Comparison of ENCODE assay signal across 18 cellular contexts in the genomic region with DNA sequence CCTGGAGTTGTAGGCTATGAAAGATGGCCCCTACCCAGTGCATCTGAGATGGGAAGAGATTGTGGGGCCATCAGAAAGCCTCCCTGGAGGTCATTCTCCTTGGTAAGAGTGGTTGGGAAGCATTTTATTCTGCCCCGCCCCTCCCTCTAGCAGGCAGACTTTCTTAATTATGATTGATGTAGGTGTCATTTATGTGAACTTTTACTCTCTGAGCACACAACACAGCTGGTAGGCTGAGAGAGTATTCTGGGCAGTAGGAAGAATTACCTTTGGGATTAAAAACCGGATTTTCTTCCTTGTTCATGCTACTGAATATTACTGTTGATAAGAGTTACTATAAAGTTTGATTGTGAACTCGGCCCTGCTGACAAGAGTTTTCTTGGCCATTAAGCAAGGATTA.
A peak's percentile ranks its signal among the peaks of the same experiment; 100 is the strongest.
DNase-seq lines count a peak whose midpoint lies in the region; ATAC-seq and FAIRE-seq lines count a peak whose summit lies in the region.
"Had no signal": no experiment of that assay in that cellular context is flagged by ENCODE, and none has a peak within 500 bp of the region (broad histone marks: within the 10 kb centered on the region; RNA-seq: fewer than 3 reads in every experiment).

No MANE protein-coding gene starts in this region.

- no peaks in the 10 kb centered on the region for H3K4me1 ChIP-seq in small intestine (ENCODE audit: control insufficient read depth in 2 of 2, insufficient read depth in 1 of 2, low read depth in 1 of 2, low read length in 1 of 2)

- no peaks in the 10 kb centered on the region for H3K9me3 ChIP-seq in small intestine (ENCODE audit: control insufficient read depth, low read depth)
- H3K9me3 ChIP-seq: A549, Caco-2 had no signal

- no peak overlapping the region for H3K27ac ChIP-seq in small intestine (ENCODE audit: low read depth in 1 of 2, low read length in 1 of 2)
- H3K27ac ChIP-seq: 22Rv1, A549, C4-2B had no signal

- 26 to 55% (median 40%) methylated on average over 3 of the region's 3 CpGs for WGBS in small intestine, 3 donors

- no peaks in the 10 kb centered on the region for H3K27me3 ChIP-seq in small intestine (ENCODE audit: control insufficient read depth in 2 of 2, insufficient read depth in 2 of 2, low read length in 2 of 2)

- FAIRE-seq in small intestine (lab: Jason Lieb, UNC), result no peak
- FAIRE-seq: A549, D721Med, GM12878, H1 had no signal

- ATAC-seq in GM21515 (IDR thresholded peaks at IDR 0.05; ENCODE audit: unreplicated experiment), result no peak
- ATAC-seq: A549, GM12878 had no signal

- no peak overlapping the region for H3K4me3 ChIP-seq in small intestine (ENCODE audit: low read depth in 1 of 2, low read length in 2 of 2)
- H3K4me3 ChIP-seq: A549, GM12878 had no signal

- H3K36me3 ChIP-seq in small intestine (ENCODE audit: control insufficient read depth in 2 of 2, insufficient read depth in 2 of 2, low read length in 2 of 2), result no peaks in the 10 kb centered on the region

- peak; percentile 2 for DNase-seq in DMS 273 (lab: John Stamatoyannopoulos, UW; ENCODE audit: unreplicated experiment)
- DNase-seq in DMS 273 treated with DMSO at 0.1 percent for 48 hours (lab: John Stamatoyannopoulos, UW), result no peak
- DNase-seq in NCI-H82 (lab: John Stamatoyannopoulos, UW), result peak; percentile 50
- DNase-seq in NCI-H82 treated with DMSO at 0.1 percent for 48 hours (lab: John Stamatoyannopoulos, UW; ENCODE audit: unreplicated experiment), result no peak
- DNase-seq in small intestine, result peak; percentile 15
- no peak for DNase-seq in NCI-H1436 treated with DMSO at 0.1 percent for 48 hours (lab: John Stamatoyannopoulos, UW)
- DNase-seq: AML-193; Caco-2; CD4-positive, alpha-beta T cell; DMS79 treated with DMSO at 0.1 percent for 48 hours; H9 had no signal

Comparison
In these comparisons a context has a peak if more than half of its experiments do, and no peak if none do; other contexts are left out.
1. DNase-seq: peak in DMS 273 (single experiment), NCI-H82 (single experiment) and small intestine (single experiment); none in DMS 273 treated with DMSO at 0.1 percent for 48 hours (single experiment), NCI-H82 treated with DMSO at 0.1 percent for 48 hours (single experiment) and NCI-H1436 treated with DMSO at 0.1 percent for 48 hours (single experiment).